ENCODE assay signal across 15 cellular contexts in genomic region chr2:128485761-128486639, GRCh38.
"Had no signal": no experiment of that assay in that cellular context is flagged by ENCODE, and none has a peak within 500 bp of the region (broad histone marks: within the 10 kb centered on the region; RNA-seq: fewer than 3 reads in every experiment).

No MANE protein-coding gene starts in this region.

- H3K27ac ChIP-seq: ovary, transverse colon had no signal

- ATAC-seq: activated T-helper 17 cell treated with anti-CD3 and anti-CD28 coated beads, Interleukin-2, amount 50 U/mL, for 72 hours had no signal

- H3K4me1 Mint-ChIP-seq: activated naive CD8-positive, alpha-beta T cell treated with anti-CD3 and anti-CD28 coated beads, Interleukin-2, amount 10 ng/mL, durations not matched to agents 7 days and 5 days; activated T-helper 17 cell treated with anti-CD3 and anti-CD28 coated beads, Interleukin-2, amount 50 U/mL, for 72 hours had no signal

- H3K4me3 Mint-ChIP-seq: activated naive CD8-positive, alpha-beta T cell treated with anti-CD3 and anti-CD28 coated beads, Interleukin-2, amount 10 ng/mL, durations not matched to agents 7 days and 5 days; activated T-helper 17 cell treated with anti-CD3 and anti-CD28 coated beads, Interleukin-2, amount 50 U/mL, for 72 hours; nephron progenitor cell had no signal

- H3K36me3 Mint-ChIP-seq: activated naive CD8-positive, alpha-beta T cell treated with anti-CD3 and anti-CD28 coated beads, Interleukin-2, amount 10 ng/mL, durations not matched to agents 7 days and 5 days had no signal

- H3K36me3 ChIP-seq: ovary, transverse colon had no signal

- H3K9me3 ChIP-seq: ovary, transverse colon had no signal

- H3K9me3 Mint-ChIP-seq: activated naive CD8-positive, alpha-beta T cell treated with anti-CD3 and anti-CD28 coated beads, Interleukin-2, amount 10 ng/mL, durations not matched to agents 7 days and 5 days; nephron progenitor cell had no signal

- H3K27ac Mint-ChIP-seq: activated naive CD8-positive, alpha-beta T cell treated with anti-CD3 and anti-CD28 coated beads, Interleukin-2, amount 10 ng/mL, durations not matched to agents 7 days and 5 days; activated T-helper 17 cell treated with anti-CD3 and anti-CD28 coated beads, Interleukin-2, amount 50 U/mL, for 72 hours; nephron progenitor cell had no signal

- DNase-seq: activated CD4-positive, alpha-beta T cell treated with anti-CD3 and anti-CD28 coated beads, Interleukin-2, amount 50 U/mL, for 4 hours; activated naive CD4-positive, alpha-beta T cell; activated naive CD8-positive, alpha-beta T cell treated with anti-CD3 and anti-CD28 coated beads, Interleukin-2, amount 10 ng/mL, durations not matched to agents 7 days and 5 days; activated T-cell treated with anti-CD3 and anti-CD28 coated beads, Interleukin-2, amount 50 U/mL, for 1 hour; amygdala; dorsolateral prefrontal cortex; foreskin melanocyte; hypothalamus; midbrain; nephron progenitor cell; ovary; stimulated activated CD8-positive, alpha-beta memory T cell treated with anti-CD3 and anti-CD28 coated beads, Interleukin-4, amount 100 ng/mL, for 48 hours; stimulated activated naive CD4-positive, alpha-beta T cell treated with Interleukin-2 at 50 U/mL for 16 hours; transverse colon had no signal
